In genomic region chr4:89575840-89576239, GRCh38 we compare ENCODE assay signal across 37 cellular contexts.
DNase-seq lines count a peak whose midpoint lies in the region; ATAC-seq, FAIRE-seq and TF ChIP-seq lines count a peak whose summit lies in the region.
"Had no signal": no experiment of that assay in that cellular context is flagged by ENCODE, and none has a peak within 500 bp of the region (broad histone marks: within the 10 kb centered on the region; RNA-seq: fewer than 3 reads in every experiment).

No MANE protein-coding gene starts in this region.

- no peaks in the 10 kb centered on the region for H3K23me2 ChIP-seq in H1 (ENCODE audit: low read depth, low read length)

- ATAC-seq in stimulated activated naive CD8-positive, alpha-beta T cell treated with anti-CD3 and anti-CD28 coated beads, Interleukin-15, Interleukin-2, amounts not matched to agents 100 U/mL and 50 U/mL, for 24 hours = peak; percentile 9
- ATAC-seq in stimulated activated naive CD8-positive, alpha-beta T cell treated with anti-CD3 and anti-CD28 coated beads, Interleukin-15, amount 100 ng/mL, for 72 hours = no peak
- no peak for ATAC-seq in GM18511 (IDR thresholded peaks at IDR 0.05; ENCODE audit: unreplicated experiment)
- ATAC-seq: A549; CD8-positive, alpha-beta T cell had no signal

- WGBS in H1 (ENCODE audit: extremely low coverage in 1 of 2, insufficient coverage in 1 of 2, insufficient read length in 1 of 2, insufficient replicate concordance in 2 of 2, low coverage in 1 of 2, low lambda C conversion rate in 2 of 2, missing lambda C conversion rate in 1 of 2), 2 experiments = 94% methylated on average over 1 of the region's 1 CpG; no CpG with 5 or more reads in 1 of the 2 experiments
- 64% methylated on average over 1 of the region's 1 CpG for WGBS in SK-N-SH (ENCODE audit: low lambda C conversion rate)

- no peak overlapping the region for H3K23ac ChIP-seq in H1 (ENCODE audit: insufficient read length)

- H3K79me1 ChIP-seq in H1 (ENCODE audit: low read depth, low read length) = no peaks in the 10 kb centered on the region

- H3K4me2 ChIP-seq in H1 (ENCODE audit: insufficient read depth in 1 of 2, low read depth in 2 of 2, low read length in 2 of 2) = no peak overlapping the region
- H3K4me2 ChIP-seq in SK-N-SH = no peak overlapping the region
- H3K4me2 ChIP-seq: A549 had no signal

- H3K9me3 ChIP-seq in HEK293 (ENCODE audit: control insufficient read depth, insufficient read depth, low read depth, low read length) (no peaks in the 10 kb centered on the region), H1 (ENCODE audit: insufficient read depth in 2 of 2, low read depth in 1 of 2, low read length in 1 of 2) (peaks cover 2 to 3% of the 10 kb centered on the region in 2 experiments; a peak in 2 of 4 replicates), SK-N-SH (no peaks in the 10 kb centered on the region)
- H3K9me3 ChIP-seq: A549, BE2C, BLaER1, Caco-2 had no signal

- DNase-seq in H1 (ENCODE audit: low read depth in 1 of 2, low spot score in 2 of 2) = no peak
- no peak for DNase-seq in stimulated activated naive CD8-positive, alpha-beta T cell treated with anti-CD3 and anti-CD28 coated beads, Interleukin-15, Interleukin-2, amounts not matched to agents 100 U/mL and 50 U/mL, for 24 hours
- DNase-seq in stimulated activated naive CD8-positive, alpha-beta T cell treated with anti-CD3 and anti-CD28 coated beads, Interleukin-15, amount 100 ng/mL, for 72 hours = no peak
- DNase-seq in LoVo (ENCODE audit: low spot score) = no peak
- DNase-seq in NCI-H2196 treated with DMSO at 0.1 percent for 48 hours (lab: John Stamatoyannopoulos, UW; ENCODE audit: unreplicated experiment) = no peak
- DNase-seq in SK-N-SH = no peak
- DNase-seq: 8988T; ACHN; AML-193; BE2C; C1 segment of cervical spinal cord; Caco-2; Calu3; CD4-positive, alpha-beta memory T cell; CD4-positive, alpha-beta T cell; CD4-positive, CD25-positive, alpha-beta regulatory T cell; CD8-positive, alpha-beta memory T cell; CD8-positive, alpha-beta T cell; COR-L47; DMS 273 treated with DMSO at 0.1 percent for 48 hours; DMS153; DMS53; DMS79; DMS79 treated with DMSO at 0.1 percent for 48 hours; DND-41; EL had no signal

- H2BK20ac ChIP-seq in H1 (ENCODE audit: low read length) = no peak overlapping the region

- no peaks in the 10 kb centered on the region for H3K79me2 ChIP-seq in H1 (ENCODE audit: control insufficient read depth in 1 of 2, insufficient read depth in 2 of 2, low read length in 2 of 2)
- no peaks in the 10 kb centered on the region for H3K79me2 ChIP-seq in SK-N-SH (ENCODE audit: insufficient read depth)

- no peak overlapping the region for H2AFZ ChIP-seq in H1 (ENCODE audit: low read length)
- H2AFZ ChIP-seq in SK-N-SH (ENCODE audit: low read depth) = no peak overlapping the region

- H3K4me1 ChIP-seq in HEK293 (ENCODE audit: control insufficient read depth, insufficient read depth, low read length) (no peaks in the 10 kb centered on the region), H1 (replicated peaks in 1 of 4; ENCODE audit: control insufficient read depth in 3 of 4, insufficient read depth in 4 of 4, low read length in 3 of 4) (no peaks in the 10 kb centered on the region), SK-N-SH (ENCODE audit: control insufficient read depth in 1 of 2, insufficient read depth in 2 of 2, low read depth in 1 of 2, low read length in 1 of 2) (no peaks in the 10 kb centered on the region)
- H3K4me1 ChIP-seq: A549, BE2C, Caco-2 had no signal

- H3K4me3 ChIP-seq in HEK293 (ENCODE audit: low read depth, low read length) (no peak overlapping the region), H1 (ENCODE audit: extremely low read depth in 1 of 4, insufficient read depth in 2 of 4, low read depth in 3 of 4, low read length in 4 of 4) (no peak overlapping the region), SK-N-SH (ENCODE audit: low read depth in 2 of 2, low read length in 1 of 2) (no peak overlapping the region)
- H3K4me3 ChIP-seq: A549; BLaER1; BLaER1 treated with 17β-estradiol and CSF1 and Interleukin-3, amounts not matched to agents 10 nM and 100 nM had no signal

- no peaks in the 10 kb centered on the region for H3K27me3 Mint-ChIP-seq in stimulated activated naive CD8-positive, alpha-beta T cell treated with anti-CD3 and anti-CD28 coated beads, Interleukin-15, amount 100 ng/mL, for 72 hours
- H3K27me3 Mint-ChIP-seq: CD4-positive, alpha-beta T cell; CD4-positive, CD25-positive, alpha-beta regulatory T cell had no signal

- H4K20me1 ChIP-seq in H1 (replicated peaks in 1 of 2; ENCODE audit: control insufficient read depth in 1 of 2, insufficient read depth in 2 of 2, low read length in 2 of 2) = no peaks in the 10 kb centered on the region
- no peaks in the 10 kb centered on the region for H4K20me1 ChIP-seq in SK-N-SH (ENCODE audit: insufficient read depth)
- H4K20me1 ChIP-seq: BLaER1; BLaER1 treated with 17β-estradiol and CSF1 and Interleukin-3, amounts not matched to agents 10 nM and 100 nM had no signal

- H4K5ac ChIP-seq in H1 (ENCODE audit: insufficient read length, low read depth, low read length) = no peak overlapping the region

- TF ChIP-seq CTCF in HEK293 (tag by site-specific recombination; IDR thresholded peaks at IDR 0.05) (no peak), H1 (IDR thresholded peaks at IDR 0.05; ENCODE audit: control extremely low read depth in 1 of 3, insufficient read depth in 1 of 3, low read depth in 1 of 3, low read length in 3 of 3) (no peak), SK-N-SH (IDR thresholded peaks at IDR 0.05) (no peak)

- no peak overlapping the region for H3K14ac ChIP-seq in H1 (ENCODE audit: insufficient read length)

- no peak overlapping the region for H2BK15ac ChIP-seq in H1 (ENCODE audit: low read length)

- no peak for TF ChIP-seq POLR2A in H1 (IDR thresholded peaks at IDR 0.05; ENCODE audit: control extremely low read depth in 1 of 2, low read depth in 2 of 2, low read length in 2 of 2)

- no peak overlapping the region for H4K91ac ChIP-seq in H1 (replicated peaks; ENCODE audit: insufficient read length, low read length)

- H3K27ac ChIP-seq in HEK293 (ENCODE audit: extremely low read depth, low read depth, low read length) (no peak overlapping the region), H1 (ENCODE audit: low read depth, low read length) (no peak overlapping the region), SK-N-SH (ENCODE audit: low read depth in 2 of 2, low read length in 1 of 2) (no peak overlapping the region)
- H3K27ac ChIP-seq: 22Rv1; A549; BLaER1; BLaER1 treated with 17β-estradiol and CSF1 and Interleukin-3, amounts not matched to agents 10 nM and 100 nM; C4-2B had no signal

- no peak overlapping the region for H2AK5ac ChIP-seq in H1 (ENCODE audit: low read depth, low read length)

- no peak overlapping the region for H2BK5ac ChIP-seq in H1 (ENCODE audit: low read depth, low read length)

- no peak overlapping the region for H3K18ac ChIP-seq in H1 (ENCODE audit: extremely low read depth, low read length)

- H4K8ac ChIP-seq in H1 (ENCODE audit: extremely low read depth, insufficient read depth, low read length) = peak overlapping the region; percentile 79; the same call in 1 of the 2 replicates

- CTCF ChIA-PET in HEK293 (lab: Yijun Ruan, JAX) (no interaction called here), H1 (lab: Charles Lee; ENCODE audit: partially characterized antibody) (no interaction called here), SK-N-SH (lab: Yijun Ruan, JAX) (no interaction called here)

- H3K9me3 Mint-ChIP-seq in stimulated activated naive CD8-positive, alpha-beta T cell treated with anti-CD3 and anti-CD28 coated beads, Interleukin-15, amount 100 ng/mL, for 72 hours = no peaks in the 10 kb centered on the region
- H3K9me3 Mint-ChIP-seq: CD4-positive, alpha-beta T cell; CD4-positive, CD25-positive, alpha-beta regulatory T cell; CD8-positive, alpha-beta memory T cell; CD8-positive, alpha-beta T cell had no signal

- H2BK120ac ChIP-seq in H1 (replicated peaks; ENCODE audit: low read depth, low read length) = no peak overlapping the region

- no peak overlapping the region for H3K4ac ChIP-seq in H1 (replicated peaks; ENCODE audit: insufficient read length, low read depth, low read length)

- H3K9ac ChIP-seq in H1 (replicated peaks in 1 of 4; ENCODE audit: extremely low read depth in 1 of 4, low read depth in 3 of 4, low read length in 3 of 4) (no peak overlapping the region), SK-N-SH (no peak overlapping the region)
- H3K9ac ChIP-seq: BLaER1; BLaER1 treated with 17β-estradiol and CSF1 and Interleukin-3, amounts not matched to agents 10 nM and 100 nM had no signal

- TF ChIP-seq RAD21 in H1 (IDR thresholded peaks at IDR 0.05 in 1 of 2, conservative IDR thresholded peaks at IDR 0.05 in 1 of 2; ENCODE audit: low read depth in 2 of 2, low read length in 2 of 2) = no peak
- no peak for TF ChIP-seq RAD21 in SK-N-SH (IDR thresholded peaks at IDR 0.05; ENCODE audit: low read length)

- no peak for FAIRE-seq in H1 (lab: Jason Lieb, UNC)
- FAIRE-seq: A204.1, A549, D721Med had no signal

- H3K36me3 ChIP-seq in HEK293 (ENCODE audit: control insufficient read depth in 2 of 2, insufficient read depth in 1 of 2, low read length in 2 of 2) (no peaks in the 10 kb centered on the region), H1 (ENCODE audit: control insufficient read depth in 2 of 4, insufficient read depth in 4 of 4, low read length in 3 of 4) (no peaks in the 10 kb centered on the region), SK-N-SH (replicated peaks in 1 of 2; ENCODE audit: control insufficient read depth in 1 of 2, insufficient read depth in 2 of 2, low read length in 1 of 2) (no peaks in the 10 kb centered on the region)
- H3K36me3 ChIP-seq: BE2C; BLaER1; BLaER1 treated with 17β-estradiol and CSF1 and Interleukin-3, amounts not matched to agents 10 nM and 100 nM had no signal

- no peaks in the 10 kb centered on the region for H3K4me1 Mint-ChIP-seq in stimulated activated naive CD8-positive, alpha-beta T cell treated with anti-CD3 and anti-CD28 coated beads, Interleukin-15, amount 100 ng/mL, for 72 hours
- H3K4me1 Mint-ChIP-seq: B cell; CD14-positive monocyte; CD4-positive, alpha-beta memory T cell; CD4-positive, CD25-positive, alpha-beta regulatory T cell; CD8-positive, alpha-beta memory T cell had no signal

- H3K56ac ChIP-seq in H1 (replicated peaks; ENCODE audit: insufficient read length, low read depth, low read length) = no peak overlapping the region

- no peak overlapping the region for H2BK12ac ChIP-seq in H1 (ENCODE audit: low read depth, low read length)

- H3F3A ChIP-seq in SK-N-SH (replicated peaks; ENCODE audit: insufficient read depth) = no peaks in the 10 kb centered on the region

- no peak overlapping the region for H3K4me3 Mint-ChIP-seq in stimulated activated naive CD8-positive, alpha-beta T cell treated with anti-CD3 and anti-CD28 coated beads, Interleukin-15, amount 100 ng/mL, for 72 hours
- H3K4me3 Mint-ChIP-seq: B cell; CD14-positive monocyte; CD4-positive, alpha-beta memory T cell; CD4-positive, alpha-beta T cell; CD4-positive, CD25-positive, alpha-beta regulatory T cell; CD8-positive, alpha-beta memory T cell; CD8-positive, alpha-beta T cell had no signal

- peak overlapping the region; percentile 42 to 68 for H3K27ac Mint-ChIP-seq in stimulated activated naive CD8-positive, alpha-beta T cell treated with anti-CD3 and anti-CD28 coated beads, Interleukin-15, amount 100 ng/mL, for 72 hours
- H3K27ac Mint-ChIP-seq: B cell; CD14-positive monocyte; CD4-positive, alpha-beta memory T cell; CD4-positive, alpha-beta T cell; CD4-positive, CD25-positive, alpha-beta regulatory T cell; CD8-positive, alpha-beta T cell had no signal

- H3K9me2 ChIP-seq in SK-N-SH = no peaks in the 10 kb centered on the region

- POLR2A ChIA-PET in HEK293 (lab: Yijun Ruan, JAX) (no interaction called here), H1 (lab: Charles Lee; ENCODE audit: partially characterized antibody) (no interaction called here), SK-N-SH (lab: Yijun Ruan, JAX) (no interaction called here)

- no peak for TF ChIP-seq EP300 in H1 (IDR thresholded peaks at IDR 0.05; ENCODE audit: borderline replicate concordance in 1 of 2, low read depth in 2 of 2, low read length in 2 of 2)
- no peak for TF ChIP-seq EP300 in SK-N-SH (IDR thresholded peaks at IDR 0.05; ENCODE audit: borderline replicate concordance in 1 of 2, low read depth in 1 of 2, low read length in 1 of 2)

- H3K27me3 ChIP-seq in H1 (replicated peaks in 1 of 4; ENCODE audit: control insufficient read depth in 3 of 4, extremely low read depth in 1 of 4, insufficient read depth in 3 of 4, low read length in 3 of 4) = no peaks in the 10 kb centered on the region
- H3K27me3 ChIP-seq in SK-N-SH (ENCODE audit: insufficient read depth) = no peaks in the 10 kb centered on the region
- H3K27me3 ChIP-seq: BE2C; BLaER1; BLaER1 treated with 17β-estradiol and CSF1 and Interleukin-3, amounts not matched to agents 10 nM and 100 nM had no signal
